ENCODE assay signal across 1 cellular context in genomic region chr20:36384022-36384619, GRCh38.
TF ChIP-seq lines count a peak whose summit lies in the region.

No MANE protein-coding gene starts in this region.

TF ChIP-seq in HepG2, 621 proteins besides CTCF, POLR2A, EP300 and RAD21 (continued from another document and continues in another):
- TF ChIP-seq, protein P1, sequence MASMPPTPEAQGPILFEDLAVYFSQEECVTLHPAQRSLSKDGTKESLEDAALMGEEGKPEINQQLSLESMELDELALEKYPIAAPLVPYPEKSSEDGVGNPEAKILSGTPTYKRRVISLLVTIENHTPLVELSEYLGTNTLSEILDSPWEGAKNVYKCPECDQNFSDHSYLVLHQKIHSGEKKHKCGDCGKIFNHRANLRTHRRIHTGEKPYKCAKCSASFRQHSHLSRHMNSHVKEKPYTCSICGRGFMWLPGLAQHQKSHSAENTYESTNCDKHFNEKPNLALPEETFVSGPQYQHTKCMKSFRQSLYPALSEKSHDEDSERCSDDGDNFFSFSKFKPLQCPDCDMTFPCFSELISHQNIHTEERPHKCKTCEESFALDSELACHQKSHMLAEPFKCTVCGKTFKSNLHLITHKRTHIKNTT (CRISPR knock-in tag; IDR thresholded peaks at IDR 0.05), result no peak
- TF ChIP-seq CHCHD3 (CRISPR knock-in tag; IDR thresholded peaks at IDR 0.05), result peak; percentile 100
- TF ChIP-seq, protein P2, sequence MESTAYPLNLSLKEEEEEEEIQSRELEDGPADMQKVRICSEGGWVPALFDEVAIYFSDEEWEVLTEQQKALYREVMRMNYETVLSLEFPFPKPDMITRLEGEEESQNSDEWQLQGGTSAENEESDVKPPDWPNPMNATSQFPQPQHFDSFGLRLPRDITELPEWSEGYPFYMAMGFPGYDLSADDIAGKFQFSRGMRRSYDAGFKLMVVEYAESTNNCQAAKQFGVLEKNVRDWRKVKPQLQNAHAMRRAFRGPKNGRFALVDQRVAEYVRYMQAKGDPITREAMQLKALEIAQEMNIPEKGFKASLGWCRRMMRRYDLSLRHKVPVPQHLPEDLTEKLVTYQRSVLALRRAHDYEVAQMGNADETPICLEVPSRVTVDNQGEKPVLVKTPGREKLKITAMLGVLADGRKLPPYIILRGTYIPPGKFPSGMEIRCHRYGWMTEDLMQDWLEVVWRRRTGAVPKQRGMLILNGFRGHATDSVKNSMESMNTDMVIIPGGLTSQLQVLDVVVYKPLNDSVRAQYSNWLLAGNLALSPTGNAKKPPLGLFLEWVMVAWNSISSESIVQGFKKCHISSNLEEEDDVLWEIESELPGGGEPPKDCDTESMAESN (CRISPR knock-in tag; conservative IDR thresholded peaks at IDR 0.05), result peak; percentile 100
- TF ChIP-seq ZNF331 (CRISPR knock-in tag; IDR thresholded peaks at IDR 0.05), result peak; percentile 100
- peak; percentile 100 for TF ChIP-seq ZNF343 (CRISPR knock-in tag; IDR thresholded peaks at IDR 0.05)
- TF ChIP-seq ZHX2 (IDR thresholded peaks at IDR 0.05; ENCODE audit: low read depth), result no peak
- TF ChIP-seq ZHX2 (CRISPR knock-in tag; IDR thresholded peaks at IDR 0.05; ENCODE audit: borderline replicate concordance), result peak; percentile 100
- TF ChIP-seq YY1 (IDR thresholded peaks at IDR 0.05; ENCODE audit: insufficient read depth, insufficient replicate concordance, low read depth, low read length), result no peak
- no peak for TF ChIP-seq TRIM22 (IDR thresholded peaks at IDR 0.05)
- TF ChIP-seq, protein P3, sequence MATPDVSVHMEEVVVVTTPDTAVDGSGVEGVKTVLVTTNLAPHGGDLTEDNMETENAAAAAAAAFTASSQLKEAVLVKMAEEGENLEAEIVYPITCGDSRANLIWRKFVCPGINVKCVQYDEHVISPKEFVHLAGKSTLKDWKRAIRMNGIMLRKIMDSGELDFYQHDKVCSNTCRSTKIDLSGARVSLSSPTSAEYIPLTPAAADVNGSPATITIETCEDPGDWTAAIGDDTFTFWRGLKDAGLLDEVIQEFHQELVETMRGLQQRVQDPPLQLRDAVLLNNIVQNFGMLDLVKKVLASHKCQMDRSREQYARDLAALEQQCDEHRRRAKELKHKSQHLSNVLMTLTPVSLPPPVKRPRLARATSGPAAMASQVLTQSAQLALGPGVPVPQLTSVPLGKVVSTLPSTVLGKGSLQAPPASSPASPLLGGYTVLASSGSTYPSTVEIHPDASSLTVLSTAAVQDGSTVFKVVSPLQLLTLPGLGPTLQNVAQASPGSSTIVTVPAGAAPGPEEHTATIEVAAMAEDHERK (CRISPR knock-in tag; IDR thresholded peaks at IDR 0.05; ENCODE audit: low read depth), result peak; percentile 86
- no peak for TF ChIP-seq BRD4 (CRISPR knock-in tag; IDR thresholded peaks at IDR 0.05)
- peak; percentile 97 for TF ChIP-seq SIX1 (CRISPR knock-in tag; IDR thresholded peaks at IDR 0.05; ENCODE audit: borderline replicate concordance)
- no peak for TF ChIP-seq NONO (IDR thresholded peaks at IDR 0.05)
- peak; percentile 85 for TF ChIP-seq NONO (CRISPR knock-in tag; conservative IDR thresholded peaks at IDR 0.05)
- peak; percentile 97 for TF ChIP-seq ZNF574 (CRISPR knock-in tag; IDR thresholded peaks at IDR 0.05)
- peak; percentile 99; the same call in 1 of the 2 replicates for TF ChIP-seq ZNF326 (CRISPR knock-in tag; IDR thresholded peaks at IDR 0.05; ENCODE audit: borderline replicate concordance)
- peak; percentile 100 for TF ChIP-seq TSC22D2 (CRISPR knock-in tag; IDR thresholded peaks at IDR 0.05; ENCODE audit: borderline replicate concordance)
- peak; percentile 60 for TF ChIP-seq ZFX (CRISPR knock-in tag; IDR thresholded peaks at IDR 0.05; ENCODE audit: low read depth)
- peak; percentile 100 for TF ChIP-seq ZNF883 (CRISPR knock-in tag; IDR thresholded peaks at IDR 0.05; ENCODE audit: not compliant biosample characterization)
- TF ChIP-seq ZBTB2 (CRISPR knock-in tag; IDR thresholded peaks at IDR 0.05; ENCODE audit: low read depth), result peak; percentile 98
- TF ChIP-seq RBFOX2 (IDR thresholded peaks at IDR 0.05; ENCODE audit: low read depth, low read length), result no peak
- TF ChIP-seq, protein P4, sequence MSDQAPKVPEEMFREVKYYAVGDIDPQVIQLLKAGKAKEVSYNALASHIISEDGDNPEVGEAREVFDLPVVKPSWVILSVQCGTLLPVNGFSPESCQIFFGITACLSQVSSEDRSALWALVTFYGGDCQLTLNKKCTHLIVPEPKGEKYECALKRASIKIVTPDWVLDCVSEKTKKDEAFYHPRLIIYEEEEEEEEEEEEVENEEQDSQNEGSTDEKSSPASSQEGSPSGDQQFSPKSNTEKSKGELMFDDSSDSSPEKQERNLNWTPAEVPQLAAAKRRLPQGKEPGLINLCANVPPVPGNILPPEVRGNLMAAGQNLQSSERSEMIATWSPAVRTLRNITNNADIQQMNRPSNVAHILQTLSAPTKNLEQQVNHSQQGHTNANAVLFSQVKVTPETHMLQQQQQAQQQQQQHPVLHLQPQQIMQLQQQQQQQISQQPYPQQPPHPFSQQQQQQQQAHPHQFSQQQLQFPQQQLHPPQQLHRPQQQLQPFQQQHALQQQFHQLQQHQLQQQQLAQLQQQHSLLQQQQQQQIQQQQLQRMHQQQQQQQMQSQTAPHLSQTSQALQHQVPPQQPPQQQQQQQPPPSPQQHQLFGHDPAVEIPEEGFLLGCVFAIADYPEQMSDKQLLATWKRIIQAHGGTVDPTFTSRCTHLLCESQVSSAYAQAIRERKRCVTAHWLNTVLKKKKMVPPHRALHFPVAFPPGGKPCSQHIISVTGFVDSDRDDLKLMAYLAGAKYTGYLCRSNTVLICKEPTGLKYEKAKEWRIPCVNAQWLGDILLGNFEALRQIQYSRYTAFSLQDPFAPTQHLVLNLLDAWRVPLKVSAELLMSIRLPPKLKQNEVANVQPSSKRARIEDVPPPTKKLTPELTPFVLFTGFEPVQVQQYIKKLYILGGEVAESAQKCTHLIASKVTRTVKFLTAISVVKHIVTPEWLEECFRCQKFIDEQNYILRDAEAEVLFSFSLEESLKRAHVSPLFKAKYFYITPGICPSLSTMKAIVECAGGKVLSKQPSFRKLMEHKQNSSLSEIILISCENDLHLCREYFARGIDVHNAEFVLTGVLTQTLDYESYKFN (CRISPR knock-in tag; conservative IDR thresholded peaks at IDR 0.05), result peak; percentile 83
- no peak for TF ChIP-seq FUBP1 (CRISPR knock-in tag; IDR thresholded peaks at IDR 0.05; ENCODE audit: borderline replicate concordance)
- peak; percentile 92 for TF ChIP-seq ZNF562 (CRISPR knock-in tag; IDR thresholded peaks at IDR 0.05; ENCODE audit: borderline replicate concordance)
- TF ChIP-seq ZNF414 (CRISPR knock-in tag; IDR thresholded peaks at IDR 0.05), result peak; percentile 100
- peak; percentile 91 for TF ChIP-seq THAP11 (CRISPR knock-in tag; IDR thresholded peaks at IDR 0.05)
- TF ChIP-seq RXRB (CRISPR knock-in tag; IDR thresholded peaks at IDR 0.05; ENCODE audit: borderline replicate concordance), result peak; percentile 98
- peak; percentile 95 for TF ChIP-seq GATAD2A (CRISPR knock-in tag; IDR thresholded peaks at IDR 0.05)
- TF ChIP-seq DBP (CRISPR knock-in tag; IDR thresholded peaks at IDR 0.05; ENCODE audit: not compliant biosample characterization), result peak; percentile 100
- peak; percentile 100 for TF ChIP-seq ZNF83 (CRISPR knock-in tag; IDR thresholded peaks at IDR 0.05; ENCODE audit: borderline replicate concordance)
- TF ChIP-seq ZNF496 (CRISPR knock-in tag; IDR thresholded peaks at IDR 0.05; ENCODE audit: insufficient replicate concordance), result peak; percentile 87
